34 cellular contexts compared by ENCODE assay signal in genomic region chr18:34959989-34960388, GRCh38.
"Had no signal": no experiment of that assay in that cellular context is flagged by ENCODE, and none has a peak within 500 bp of the region (broad histone marks: within the 10 kb centered on the region; RNA-seq: fewer than 3 reads in every experiment).

No MANE protein-coding gene starts in this region.

- H3K9me3 Mint-ChIP-seq: central memory CD8-positive, alpha-beta T cell; nephron had no signal

- ATAC-seq: heart right ventricle; stimulated activated memory B cell treated with anti-CD40 and anti-IgM and Interleukin-4, amounts not matched to agents 10 μg/mL and 1 μg/mL and 100 μg/mL, for 72 hours; stimulated activated naive CD8-positive, alpha-beta T cell treated with anti-CD3 and anti-CD28 coated beads, Interleukin-15, amount 100 ng/mL, for 72 hours had no signal

- H3K9me3 ChIP-seq: esophagus squamous epithelium, left ventricle myocardium inferior, neutrophil, ovary, prostate gland, tibial artery had no signal

- H3K36me3 Mint-ChIP-seq: activated naive CD8-positive, alpha-beta T cell; mesothelial cell of epicardium; stimulated activated memory B cell treated with anti-CD40 and anti-IgM and Interleukin-4, amounts not matched to agents 10 μg/mL and 1 μg/mL and 100 μg/mL, for 72 hours had no signal

- H3K4me1 ChIP-seq: prostate gland had no signal

- DNase-seq: activated CD4-positive, alpha-beta T cell treated with anti-CD3 and anti-CD28 coated beads for 4 hours; activated CD4-positive, alpha-beta T cell treated with anti-CD3 and anti-CD28 coated beads, Interleukin-2, amount 50 U/mL, for 4 hours; activated effector memory CD4-positive, alpha-beta T cell treated with Interleukin-2 at 50 U/mL for 16 hours; activated naive CD4-positive, alpha-beta T cell treated with Interleukin-2 at 50 U/mL for 16 hours; activated T-cell treated with anti-CD3 and anti-CD28 coated beads for 4 hours; anterior cingulate cortex; dermis blood vessel endothelial cell; effector CD8-positive, alpha-beta T cell; esophagus squamous epithelium; foreskin melanocyte; heart right ventricle; left ventricle myocardium inferior; ovary; retina; stimulated activated CD4-positive, alpha-beta T cell treated with anti-CD3 and anti-CD28 coated beads, Interleukin-1b, Interleukin-23, amount 100 ng/mL, for 48 hours; stimulated activated CD4-positive, alpha-beta T cell treated with anti-CD3 and anti-CD28 coated beads, Interleukin-4, amount 100 ng/mL, for 4 hours; stimulated activated CD8-positive, alpha-beta memory T cell treated with anti-CD3 and anti-CD28 coated beads, Interleukin-4, amount 100 ng/mL, for 48 hours; stimulated activated naive CD8-positive, alpha-beta T cell treated with anti-CD3 and anti-CD28 coated beads, Interleukin-15, amount 100 ng/mL, for 72 hours; tibial artery had no signal

- H3K27me3 ChIP-seq: heart right ventricle, neutrophil, ovary, tibial artery had no signal

- H3K4me3 ChIP-seq: esophagus squamous epithelium, heart right ventricle, left ventricle myocardium inferior, lung, ovary, prostate gland, smooth muscle cell, tibial artery had no signal

- H3K4me2 ChIP-seq: smooth muscle cell had no signal

- H3K27ac ChIP-seq: epithelial cell of prostate, esophagus squamous epithelium, heart right ventricle, left ventricle myocardium inferior, neutrophil, ovary, prostate gland, tibial artery, VCaP had no signal

- H3K36me3 ChIP-seq: esophagus squamous epithelium, heart right ventricle, left ventricle myocardium inferior, neutrophil, ovary, prostate gland, tibial artery had no signal

- H3K4me1 Mint-ChIP-seq: central memory CD8-positive, alpha-beta T cell; stimulated activated memory B cell treated with anti-CD40 and anti-IgM and Interleukin-4, amounts not matched to agents 10 μg/mL and 1 μg/mL and 100 μg/mL, for 72 hours; stimulated activated naive CD8-positive, alpha-beta T cell treated with anti-CD3 and anti-CD28 coated beads, Interleukin-15, amount 100 ng/mL, for 72 hours had no signal

- H3K4me3 Mint-ChIP-seq: activated naive CD8-positive, alpha-beta T cell; central memory CD8-positive, alpha-beta T cell; mesothelial cell of epicardium; nephron; stimulated activated memory B cell treated with anti-CD40 and anti-IgM and Interleukin-4, amounts not matched to agents 10 μg/mL and 1 μg/mL and 100 μg/mL, for 72 hours; stimulated activated naive CD8-positive, alpha-beta T cell treated with anti-CD3 and anti-CD28 coated beads, Interleukin-15, amount 100 ng/mL, for 72 hours had no signal

- FAIRE-seq: bronchial epithelial cell, endometrium, islet of Langerhans, TTC549 had no signal

- H3K27ac Mint-ChIP-seq: activated naive CD8-positive, alpha-beta T cell; mesothelial cell of epicardium; stimulated activated memory B cell treated with anti-CD40 and anti-IgM and Interleukin-4, amounts not matched to agents 10 μg/mL and 1 μg/mL and 100 μg/mL, for 72 hours; stimulated activated naive CD8-positive, alpha-beta T cell treated with anti-CD3 and anti-CD28 coated beads, Interleukin-15, amount 100 ng/mL, for 72 hours had no signal
